12 cellular contexts compared by ENCODE assay signal in genomic region chr18:74289946-74290478, GRCh38. TPM values are rescaled to one million over a fixed set of nuclear protein-coding genes. Genes with fewer than 3 reads are reported as not detected.
DNase-seq lines count a peak whose midpoint lies in the region; ATAC-seq and TF ChIP-seq lines count a peak whose summit lies in the region.
"Had no signal": no experiment of that assay in that cellular context is flagged by ENCODE, and none has a peak within 500 bp of the region (broad histone marks: within the 10 kb centered on the region; RNA-seq: fewer than 3 reads in every experiment).

No MANE protein-coding gene starts in this region.

- ATAC-seq in activated T-cell treated with anti-CD3 and anti-CD28 coated beads, Interleukin-2, amount 50 U/mL, for 72 hours (replicated peaks in 1 of 2) = no peak
- ATAC-seq in left lung = no peak
- no peak for ATAC-seq in thoracic aorta (ENCODE audit: insufficient number of reproducible peaks, low FRiP score, low read depth)

- no peak for DNase-seq in activated T-cell treated with anti-CD3 and anti-CD28 coated beads, Interleukin-2, amount 50 U/mL, for 24 hours
- DNase-seq in activated T-cell treated with anti-CD3 and anti-CD28 coated beads, Interleukin-2, amount 50 U/mL, for 72 hours = no peak
- DNase-seq in activated T-helper 2 cell treated with anti-CD3 and anti-CD28 coated beads, Interferon-gamma antibody, Interleukin-2, Interleukin-4, amounts not matched to agents 10 μg/mL and 5 μg/mL and 100 μg/mL, durations not matched to agents 14 hours and 24 hours and 36 hours (ENCODE audit: low spot score) = no peak
- no peak for DNase-seq in left lung
- no peak for DNase-seq in thoracic aorta (ENCODE audit: low spot score)
- no peak for DNase-seq in DMS79 treated with DMSO at 0.1 percent for 48 hours (lab: John Stamatoyannopoulos, UW)
- no peak for DNase-seq in effector memory CD4-positive, alpha-beta T cell
- no peak for DNase-seq in DMS53 (lab: John Stamatoyannopoulos, UW)
- DNase-seq: effector CD8-positive, alpha-beta T cell had no signal

- TF ChIP-seq CTCF in left lung (IDR thresholded peaks at IDR 0.05) = no peak
- no peak for TF ChIP-seq CTCF in thoracic aorta (IDR thresholded peaks at IDR 0.05)

- peaks cover 3% of the 10 kb centered on the region for H3K9me3 Mint-ChIP-seq in activated T-cell treated with anti-CD3 and anti-CD28 coated beads, Interleukin-2, amount 50 U/mL, for 24 hours
- peaks cover 0 to 4% of the 10 kb centered on the region in 2 donors for H3K9me3 Mint-ChIP-seq in activated T-cell treated with anti-CD3 and anti-CD28 coated beads, Interleukin-2, amount 50 U/mL, for 72 hours
- no peaks in the 10 kb centered on the region for H3K9me3 Mint-ChIP-seq in activated T-helper 2 cell treated with anti-CD3 and anti-CD28 coated beads, Interferon-gamma antibody, Interleukin-2, Interleukin-4, amounts not matched to agents 10 μg/mL and 5 μg/mL and 100 μg/mL, durations not matched to agents 14 hours and 24 hours and 36 hours

- peaks cover 4% of the 10 kb centered on the region for H3K36me3 Mint-ChIP-seq in activated T-cell treated with anti-CD3 and anti-CD28 coated beads, Interleukin-2, amount 50 U/mL, for 24 hours (ENCODE audit: low read depth)
- peaks cover 2 to 7% of the 10 kb centered on the region in 2 donors for H3K36me3 Mint-ChIP-seq in activated T-cell treated with anti-CD3 and anti-CD28 coated beads, Interleukin-2, amount 50 U/mL, for 72 hours (ENCODE audit: insufficient read depth in 2 of 2)
- peaks cover 4% of the 10 kb centered on the region for H3K36me3 Mint-ChIP-seq in activated T-helper 2 cell treated with anti-CD3 and anti-CD28 coated beads, Interferon-gamma antibody, Interleukin-2, Interleukin-4, amounts not matched to agents 10 μg/mL and 5 μg/mL and 100 μg/mL, durations not matched to agents 14 hours and 24 hours and 36 hours (ENCODE audit: low read depth)

- H3K27ac ChIP-seq in left lung = peak overlapping the region; percentile 78 to 80
- H3K27ac ChIP-seq in thoracic aorta = no peak overlapping the region
- H3K27ac ChIP-seq in effector memory CD4-positive, alpha-beta T cell (ENCODE audit: insufficient read depth, low read length, poor library complexity, severe bottlenecking) = no peak overlapping the region
- H3K27ac ChIP-seq: KMS-11 had no signal

- intact Hi-C loops in activated T-helper 2 cell treated with anti-CD3 and anti-CD28 coated beads, Interferon-gamma antibody, Interleukin-2, Interleukin-4, amounts not matched to agents 10 μg/mL and 5 μg/mL and 100 μg/mL, durations not matched to agents 14 hours and 24 hours and 36 hours (cut with micrococcal nuclease) = loop anchor here (2.0 to 10.0 kb wide), 3 partner anchors 38 to 207 kb away; partner anchors contain the start of gene CNDP2
- intact Hi-C loops in left lung (cut with DNase I) = no loop called here

- H3K4me3 ChIP-seq in left lung = peak overlapping the region; percentile 82 to 89
- H3K4me3 ChIP-seq in thoracic aorta = peak overlapping the region; percentile 98
- H3K4me3 ChIP-seq in effector memory CD4-positive, alpha-beta T cell (ENCODE audit: insufficient read depth, low read depth, low read length, poor library complexity, severe bottlenecking) = no peak overlapping the region

- H3K27me3 ChIP-seq in left lung (peaks cover 0 to 7% of the 10 kb centered on the region in 2 donors), thoracic aorta (replicated peaks; ENCODE audit: insufficient read depth) (no peaks in the 10 kb centered on the region)
- no peaks in the 10 kb centered on the region for H3K27me3 ChIP-seq in effector memory CD4-positive, alpha-beta T cell (replicated peaks; ENCODE audit: control insufficient read depth, insufficient read depth, low read length, poor library complexity, severe bottlenecking)

- H3K4me3 Mint-ChIP-seq in activated T-cell treated with anti-CD3 and anti-CD28 coated beads, Interleukin-2, amount 50 U/mL, for 24 hours = peak overlapping the region; percentile 94
- H3K4me3 Mint-ChIP-seq in activated T-cell treated with anti-CD3 and anti-CD28 coated beads, Interleukin-2, amount 50 U/mL, for 72 hours = peak overlapping the region in 1 of 2 donors; percentile 89
- H3K4me3 Mint-ChIP-seq in activated T-helper 2 cell treated with anti-CD3 and anti-CD28 coated beads, Interferon-gamma antibody, Interleukin-2, Interleukin-4, amounts not matched to agents 10 μg/mL and 5 μg/mL and 100 μg/mL, durations not matched to agents 14 hours and 24 hours and 36 hours (ENCODE audit: low read depth) = peak overlapping the region; percentile 43

- H3K27ac Mint-ChIP-seq in activated T-cell treated with anti-CD3 and anti-CD28 coated beads, Interleukin-2, amount 50 U/mL, for 24 hours = no peak overlapping the region
- no peak overlapping the region for H3K27ac Mint-ChIP-seq in activated T-cell treated with anti-CD3 and anti-CD28 coated beads, Interleukin-2, amount 50 U/mL, for 72 hours
- H3K27ac Mint-ChIP-seq in activated T-helper 2 cell treated with anti-CD3 and anti-CD28 coated beads, Interferon-gamma antibody, Interleukin-2, Interleukin-4, amounts not matched to agents 10 μg/mL and 5 μg/mL and 100 μg/mL, durations not matched to agents 14 hours and 24 hours and 36 hours = no peak overlapping the region

- H3K27me3 Mint-ChIP-seq in activated T-cell treated with anti-CD3 and anti-CD28 coated beads, Interleukin-2, amount 50 U/mL, for 24 hours = no peaks in the 10 kb centered on the region
- no peaks in the 10 kb centered on the region for H3K27me3 Mint-ChIP-seq in activated T-cell treated with anti-CD3 and anti-CD28 coated beads, Interleukin-2, amount 50 U/mL, for 72 hours (ENCODE audit: low read depth)
- H3K27me3 Mint-ChIP-seq in activated T-helper 2 cell treated with anti-CD3 and anti-CD28 coated beads, Interferon-gamma antibody, Interleukin-2, Interleukin-4, amounts not matched to agents 10 μg/mL and 5 μg/mL and 100 μg/mL, durations not matched to agents 14 hours and 24 hours and 36 hours (ENCODE audit: low read depth) = peaks cover 18% of the 10 kb centered on the region

- H3K4me1 Mint-ChIP-seq in activated T-cell treated with anti-CD3 and anti-CD28 coated beads, Interleukin-2, amount 50 U/mL, for 24 hours (ENCODE audit: low read depth) = peaks cover 24% of the 10 kb centered on the region
- H3K4me1 Mint-ChIP-seq in activated T-cell treated with anti-CD3 and anti-CD28 coated beads, Interleukin-2, amount 50 U/mL, for 72 hours (ENCODE audit: low read depth) = peaks cover 4% of the 10 kb centered on the region
- peaks cover 5% of the 10 kb centered on the region for H3K4me1 Mint-ChIP-seq in activated T-helper 2 cell treated with anti-CD3 and anti-CD28 coated beads, Interferon-gamma antibody, Interleukin-2, Interleukin-4, amounts not matched to agents 10 μg/mL and 5 μg/mL and 100 μg/mL, durations not matched to agents 14 hours and 24 hours and 36 hours (ENCODE audit: low read depth)

- H3K9me3 ChIP-seq in left lung (no peaks in the 10 kb centered on the region), thoracic aorta (no peaks in the 10 kb centered on the region)
- no peaks in the 10 kb centered on the region for H3K9me3 ChIP-seq in effector memory CD4-positive, alpha-beta T cell (ENCODE audit: control insufficient read depth, low read length)

- H3K4me1 ChIP-seq in left lung (peaks cover 0 to 67% of the 10 kb centered on the region in 2 donors), thoracic aorta (ENCODE audit: control insufficient read depth in 1 of 2, low read depth in 2 of 2) (peaks cover 5 to 23% of the 10 kb centered on the region in 2 donors)
- H3K4me1 ChIP-seq in effector memory CD4-positive, alpha-beta T cell (ENCODE audit: control insufficient read depth, insufficient read depth, low read length, poor library complexity, severe bottlenecking) = peaks cover 7% of the 10 kb centered on the region

- H3K36me3 ChIP-seq in left lung (no peaks in the 10 kb centered on the region), thoracic aorta (no peaks in the 10 kb centered on the region)
- no peaks in the 10 kb centered on the region for H3K36me3 ChIP-seq in effector memory CD4-positive, alpha-beta T cell (ENCODE audit: control insufficient read depth, insufficient read depth, low read length)

RNA-seq across cellular contexts. Expression of gene CYB5A, which starts 1.8 kb away (rescaled TPM):
- 10 to 100 TPM; 45.1 to 47.8 TPM for total RNA-seq in activated T-cell treated with anti-CD3 and anti-CD28 coated beads, Interleukin-2, amount 50 U/mL, for 72 hours
- total RNA-seq in activated T-helper 2 cell treated with anti-CD3 and anti-CD28 coated beads, Interferon-gamma antibody, Interleukin-2, Interleukin-4, amounts not matched to agents 10 μg/mL and 5 μg/mL and 100 μg/mL, durations not matched to agents 14 hours and 24 hours and 36 hours = 36.8 and 37.9 TPM in 2 replicates
- 100 to 1,000 TPM; 347 to 508 TPM for total RNA-seq in left lung
- total RNA-seq in thoracic aorta = 100 to 1,000 TPM in 1 of 2 donors, 10 to 100 TPM in 1; 57.0 to 121 TPM
- total RNA-seq: OCI-LY7 had no signal

RNA-seq across cellular contexts. Expression of gene C18orf63, which starts 25.6 kb away (rescaled TPM):
- not detected for total RNA-seq in activated T-cell treated with anti-CD3 and anti-CD28 coated beads, Interleukin-2, amount 50 U/mL, for 72 hours
- total RNA-seq in activated T-helper 2 cell treated with anti-CD3 and anti-CD28 coated beads, Interferon-gamma antibody, Interleukin-2, Interleukin-4, amounts not matched to agents 10 μg/mL and 5 μg/mL and 100 μg/mL, durations not matched to agents 14 hours and 24 hours and 36 hours = not detected in 2 replicates
- total RNA-seq in left lung (under 1 TPM; 0.16 to 0.26 TPM), thoracic aorta (not detected)
- total RNA-seq: OCI-LY7, skeletal muscle tissue had no signal

Comparison
In these comparisons a context has a peak if more than half of its experiments do, and no peak if none do; other contexts are left out.
1. H3K27ac ChIP-seq: peak in left lung (2 of 2); none in thoracic aorta (0 of 2) and effector memory CD4-positive, alpha-beta T cell (single experiment).